In genomic region chr19:6248856-6249255, GRCh38 we compare ENCODE assay signal across 23 cellular contexts. TPM values are rescaled to one million over a fixed set of nuclear protein-coding genes. Genes with fewer than 3 reads are reported as not detected.
DNase-seq lines count a peak whose midpoint lies in the region; TF ChIP-seq lines count a peak whose summit lies in the region.
"Had no signal": no experiment of that assay in that cellular context is flagged by ENCODE, and none has a peak within 500 bp of the region (broad histone marks: within the 10 kb centered on the region; RNA-seq: fewer than 3 reads in every experiment).

No MANE protein-coding gene starts in this region.

- no peak overlapping the region for H2AK5ac ChIP-seq in neuronal stem cell (ENCODE audit: low read depth, low read length)

- CTCF ChIA-PET in SK-N-SH (lab: Yijun Ruan, JAX): no interaction called here

- H3K4me2 ChIP-seq in skeletal muscle satellite cell (ENCODE audit: low read length) (no peak overlapping the region), neuronal stem cell (ENCODE audit: insufficient read depth, low read length, poor library complexity, severe bottlenecking) (no peak overlapping the region), SK-N-SH (no peak overlapping the region)

- no peaks in the 10 kb centered on the region for H3K9me3 ChIP-seq in skeletal muscle satellite cell (replicated peaks; ENCODE audit: low read length)
- H3K9me3 ChIP-seq in neuronal stem cell (replicated peaks in 1 of 2; ENCODE audit: control insufficient read depth in 2 of 2, insufficient read depth in 1 of 2, low read depth in 1 of 2, low read length in 2 of 2): peaks cover 4 to 36% of the 10 kb centered on the region in 2 donors
- H3K9me3 ChIP-seq in SK-N-SH: no peaks in the 10 kb centered on the region
- H3K9me3 ChIP-seq: adrenal gland, HAP-1, right lobe of liver, suprapubic skin had no signal

- TF ChIP-seq CTCF in GM12865 (IDR thresholded peaks at IDR 0.05; ENCODE audit: insufficient read depth, low read depth, low read length, missing control alignments) (no peak), glutamatergic neuron (IDR thresholded peaks at IDR 0.05; ENCODE audit: partially characterized antibody, unreplicated experiment) (no peak), SK-N-SH (IDR thresholded peaks at IDR 0.05) (no peak)

- H3K9me3 Mint-ChIP-seq in glutamatergic neuron (ENCODE audit: unreplicated experiment): peaks cover 24% of the 10 kb centered on the region
- H3K9me3 Mint-ChIP-seq: CD4-positive, alpha-beta memory T cell; natural killer cell had no signal

- no peak overlapping the region for H3K23ac ChIP-seq in neuronal stem cell (ENCODE audit: low read depth, low read length, poor library complexity)

- peaks cover 24% of the 10 kb centered on the region for H3K36me3 Mint-ChIP-seq in glutamatergic neuron (ENCODE audit: unreplicated experiment)
- H3K36me3 Mint-ChIP-seq: natural killer cell had no signal

- H2AFZ ChIP-seq in neuronal stem cell (ENCODE audit: low read length): no peak overlapping the region
- no peak overlapping the region for H2AFZ ChIP-seq in SK-N-SH (ENCODE audit: low read depth)
- H2AFZ ChIP-seq: parathyroid adenoma had no signal

- H3K4me3 ChIP-seq in GM12865 (ENCODE audit: low read depth, low read length): 0 out of 2 replicates have a peak overlapping the region, but pooled peaks have one; percentile 9
- H3K4me3 ChIP-seq in skeletal muscle satellite cell (ENCODE audit: low read length): no peak overlapping the region
- H3K4me3 ChIP-seq in neuronal stem cell (ENCODE audit: low read length in 2 of 2): no peak overlapping the region
- no peak overlapping the region for H3K4me3 ChIP-seq in SK-N-SH (ENCODE audit: low read depth in 2 of 2, low read length in 1 of 2)
- H3K4me3 ChIP-seq: adrenal gland, HAP-1, right lobe of liver, suprapubic skin had no signal

- no peaks in the 10 kb centered on the region for H3F3A ChIP-seq in SK-N-SH (replicated peaks; ENCODE audit: insufficient read depth)

- no peak overlapping the region for H2BK5ac ChIP-seq in neuronal stem cell (ENCODE audit: low read length)

- peak overlapping the region; percentile 21 for H3K9ac ChIP-seq in skeletal muscle satellite cell (ENCODE audit: low read depth, low read length)
- H3K9ac ChIP-seq in neuronal stem cell (ENCODE audit: low read depth, low read length, poor library complexity): no peak overlapping the region
- H3K9ac ChIP-seq in SK-N-SH: no peak overlapping the region
- H3K9ac ChIP-seq: parathyroid adenoma had no signal

- DNase-seq in GM12865 (ENCODE audit: low read depth): no peak
- DNase-seq in glutamatergic neuron: no peak
- DNase-seq in DMS153 (lab: John Stamatoyannopoulos, UW): no peak
- DNase-seq in neuronal stem cell (ENCODE audit: low spot score): no peak
- no peak for DNase-seq in SK-N-SH
- no peak for DNase-seq in iPS-NIHi11 (ENCODE audit: low spot score)
- DNase-seq: activated CD4-positive, alpha-beta T cell treated with anti-CD3 and anti-CD28 coated beads, Interleukin-2, amount 50 U/mL, for 4 hours; activated CD8-positive, alpha-beta memory T cell treated with anti-CD3 and anti-CD28 coated beads, Interleukin-2, amount 50 U/mL, for 48 hours; activated effector memory CD4-positive, alpha-beta T cell treated with anti-CD3 and anti-CD28 coated beads, Interleukin-2, amount 50 U/mL, for 16 hours; CD4-positive, alpha-beta memory T cell; DMS53; natural killer cell; NCI-H2171; NCI-H526; right lobe of liver had no signal

- H3K18ac ChIP-seq in neuronal stem cell (ENCODE audit: low read length): no peak overlapping the region

- no peak overlapping the region for H3K4me3 Mint-ChIP-seq in glutamatergic neuron (ENCODE audit: unreplicated experiment)
- H3K4me3 Mint-ChIP-seq: CD4-positive, alpha-beta memory T cell; memory B cell; natural killer cell; WTC11 had no signal

- POLR2A ChIA-PET in SK-N-SH (lab: Yijun Ruan, JAX): no interaction called here

- H3K27ac Mint-ChIP-seq in glutamatergic neuron (ENCODE audit: unreplicated experiment): peak overlapping the region; percentile 4
- H3K27ac Mint-ChIP-seq: WTC11 had no signal

- H3K14ac ChIP-seq in neuronal stem cell (ENCODE audit: low read length): no peak overlapping the region

- H2BK120ac ChIP-seq in neuronal stem cell (ENCODE audit: low read depth, low read length): no peak overlapping the region

- H3K4ac ChIP-seq in neuronal stem cell (ENCODE audit: low read length): no peak overlapping the region

- H3K36me3 ChIP-seq in skeletal muscle satellite cell (ENCODE audit: insufficient read depth, low read length) (peaks cover 25% of the 10 kb centered on the region), neuronal stem cell (replicated peaks in 1 of 2; ENCODE audit: control insufficient read depth in 2 of 2, insufficient read depth in 2 of 2, low read length in 2 of 2) (peaks cover 3 to 65% of the 10 kb centered on the region in 2 donors), SK-N-SH (replicated peaks in 1 of 2; ENCODE audit: control insufficient read depth in 1 of 2, insufficient read depth in 2 of 2, low read length in 1 of 2) (peaks cover 7 to 8% of the 10 kb centered on the region in 2 experiments)
- H3K36me3 ChIP-seq: adrenal gland, right lobe of liver, suprapubic skin had no signal

- peaks cover 41% of the 10 kb centered on the region for H4K20me1 ChIP-seq in SK-N-SH (ENCODE audit: insufficient read depth)

- H3K9me2 ChIP-seq in SK-N-SH: no peaks in the 10 kb centered on the region

- no peak for TF ChIP-seq EP300 in SK-N-SH (IDR thresholded peaks at IDR 0.05; ENCODE audit: borderline replicate concordance in 1 of 2, low read depth in 1 of 2, low read length in 1 of 2)

- H4K91ac ChIP-seq in neuronal stem cell (ENCODE audit: low read depth, low read length, poor library complexity): no peak overlapping the region

- no CpG with 5 or more reads among the region's 6 CpGs for WGBS in neuronal stem cell (ENCODE audit: extremely low coverage in 2 of 2, insufficient read length in 2 of 2, insufficient replicate concordance in 1 of 2), 2 donors
- 98% methylated on average over 6 of the region's 6 CpGs for WGBS in SK-N-SH (ENCODE audit: low lambda C conversion rate)

- H3K27me3 ChIP-seq in skeletal muscle satellite cell (ENCODE audit: control insufficient read depth, insufficient read depth, low read length): no peaks in the 10 kb centered on the region
- H3K27me3 ChIP-seq in neuronal stem cell (ENCODE audit: control insufficient read depth in 3 of 3, insufficient read depth in 3 of 3, low read depth in 1 of 3, low read length in 3 of 3): no peaks in the 10 kb centered on the region
- no peaks in the 10 kb centered on the region for H3K27me3 ChIP-seq in SK-N-SH (ENCODE audit: insufficient read depth)
- H3K27me3 ChIP-seq: adrenal gland, right lobe of liver, suprapubic skin had no signal

- TF ChIP-seq RAD21 in SK-N-SH (IDR thresholded peaks at IDR 0.05; ENCODE audit: low read length): no peak

- peaks cover 38% of the 10 kb centered on the region for H3K4me1 ChIP-seq in skeletal muscle satellite cell (ENCODE audit: control insufficient read depth, insufficient read depth, low read length)
- H3K4me1 ChIP-seq in neuronal stem cell (ENCODE audit: control insufficient read depth in 2 of 2, insufficient read depth in 1 of 2, low read depth in 1 of 2, low read length in 2 of 2): peaks cover 2% of the 10 kb centered on the region in 2 donors
- H3K4me1 ChIP-seq in SK-N-SH (ENCODE audit: control insufficient read depth in 1 of 2, insufficient read depth in 2 of 2, low read depth in 1 of 2, low read length in 1 of 2): peaks cover 4 to 15% of the 10 kb centered on the region in 2 experiments; a peak in 1 of 4 replicates
- H3K4me1 ChIP-seq: HAP-1 had no signal

- peaks cover 5% of the 10 kb centered on the region for H3K79me1 ChIP-seq in neuronal stem cell (ENCODE audit: low read depth, low read length)

- H3K27ac ChIP-seq in angular gyrus (ENCODE audit: low read depth, low read length): peak overlapping the region; percentile 15
- no peak overlapping the region for H3K27ac ChIP-seq in neuronal stem cell (replicated peaks; ENCODE audit: low read length)
- no peak overlapping the region for H3K27ac ChIP-seq in SK-N-SH (ENCODE audit: low read depth in 2 of 2, low read length in 1 of 2)
- H3K27ac ChIP-seq: parathyroid adenoma, right lobe of liver, suprapubic skin had no signal

- H3K4me1 Mint-ChIP-seq in glutamatergic neuron (ENCODE audit: low read depth, unreplicated experiment): peaks cover 46% of the 10 kb centered on the region

- peaks cover 96% of the 10 kb centered on the region for H3K79me2 ChIP-seq in SK-N-SH (ENCODE audit: insufficient read depth)

- peaks cover 12% of the 10 kb centered on the region for H3K27me3 Mint-ChIP-seq in glutamatergic neuron (ENCODE audit: unreplicated experiment)
- H3K27me3 Mint-ChIP-seq: CD4-positive, alpha-beta memory T cell; memory B cell had no signal

- H2BK15ac ChIP-seq in neuronal stem cell (ENCODE audit: low read length): no peak overlapping the region

- no peak overlapping the region for H4K8ac ChIP-seq in neuronal stem cell (ENCODE audit: low read depth, low read length)

- no peak overlapping the region for H2BK12ac ChIP-seq in neuronal stem cell (ENCODE audit: low read length)

TF ChIP-seq in SK-N-SH, 30 proteins besides CTCF, POLR2A, EP300 and RAD21 (continues in another document):
- TF ChIP-seq PBX3 (IDR thresholded peaks at IDR 0.05) (no peak), FOSL2 (IDR thresholded peaks at IDR 0.05; ENCODE audit: borderline replicate concordance, low read depth) (no peak)

RNA-seq across cellular contexts. Expression of gene MLLT1, which starts 30.9 kb away (rescaled TPM):
- total RNA-seq in glutamatergic neuron (ENCODE audit: unreplicated experiment): 52.9 TPM
- total RNA-seq in skeletal muscle satellite cell (2012; rRNA removed): 10.9 and 12.2 TPM in 2 replicates
- 43.3 TPM for polyA plus RNA-seq in neuronal stem cell (2013, experiment 1 of 2)
- polyA plus RNA-seq in neuronal stem cell (2013, experiment 2 of 2): 43.5 TPM
- polyA plus RNA-seq in SK-N-SH (2012; rRNA removed): 12.7 and 19.0 TPM in 2 replicates
- 7.9 and 13.5 TPM in 2 replicates for polyA plus RNA-seq in SK-N-SH (2012; cell fraction: cytosol; rRNA removed)
- polyA plus RNA-seq in SK-N-SH (2012; cell fraction: nucleus; rRNA removed): 31.0 and 38.9 TPM in 2 replicates
